8 cellular contexts compared by ENCODE assay signal in genomic region chr6:129766959-129767728, GRCh38. TPM values are rescaled to one million over a fixed set of nuclear protein-coding genes. Genes with fewer than 3 reads are reported as not detected.
DNase-seq lines count a peak whose midpoint lies in the region; ATAC-seq lines count a peak whose summit lies in the region.
"Had no signal": no experiment of that assay in that cellular context is flagged by ENCODE, and none has a peak within 500 bp of the region (broad histone marks: within the 10 kb centered on the region; RNA-seq: fewer than 3 reads in every experiment).

No MANE protein-coding gene starts in this region.

- H3K27ac Mint-ChIP-seq in activated CD4-positive, alpha-beta memory T cell treated with anti-CD3 and anti-CD28 coated beads, Interleukin-2, amount 10 ng/mL, durations not matched to agents 7 days and 5 days, result peak overlapping the region; percentile 9
- H3K27ac Mint-ChIP-seq in effector memory CD8-positive, alpha-beta T cell, result peak overlapping the region in 1 of 2 donors; percentile 58

- POLR2A ChIA-PET in activated CD4-positive, alpha-beta memory T cell treated with anti-CD3 and anti-CD28 coated beads, Interleukin-2, amount 10 ng/mL, durations not matched to agents 7 days and 5 days (lab: Charles Lee), result interaction anchor here (1.4 to 2.1 kb wide), 3 partner anchors 18 to 276 kb away, joined by 3 to 10 read pairs (median 7); partner anchors contain the start of gene ARHGAP18

- peaks cover 12 to 16% of the 10 kb centered on the region in 2 donors for H3K27me3 ChIP-seq in mucosa of rectum (ENCODE audit: control insufficient read depth in 2 of 2, insufficient read depth in 2 of 2, low read length in 2 of 2)
- H3K27me3 ChIP-seq: uterus had no signal

- CTCF ChIA-PET in activated CD4-positive, alpha-beta memory T cell treated with anti-CD3 and anti-CD28 coated beads, Interleukin-2, amount 10 ng/mL, durations not matched to agents 7 days and 5 days (lab: Charles Lee), result interaction anchor here (0.6 to 6.7 kb wide), 8 partner anchors 10 to 268 kb away, joined by 3 to 27 read pairs (median 3); no protein-coding TSS in a partner anchor

- peak overlapping the region; percentile 70 for H3K4me3 Mint-ChIP-seq in activated CD4-positive, alpha-beta memory T cell treated with anti-CD3 and anti-CD28 coated beads, Interleukin-2, amount 10 ng/mL, durations not matched to agents 7 days and 5 days
- peak overlapping the region; percentile 91 to 97 for H3K4me3 Mint-ChIP-seq in effector memory CD8-positive, alpha-beta T cell

- peaks cover 65% of the 10 kb centered on the region for H3K27me3 Mint-ChIP-seq in activated CD4-positive, alpha-beta memory T cell treated with anti-CD3 and anti-CD28 coated beads, Interleukin-2, amount 10 ng/mL, durations not matched to agents 7 days and 5 days
- H3K27me3 Mint-ChIP-seq in effector memory CD8-positive, alpha-beta T cell, result peaks cover 27 to 45% of the 10 kb centered on the region in 2 donors

- H3K9me3 ChIP-seq in mucosa of rectum (ENCODE audit: control insufficient read depth in 2 of 2, low read length in 2 of 2), result no peaks in the 10 kb centered on the region
- H3K9me3 ChIP-seq: uterus had no signal

- no peak overlapping the region for H3K27ac ChIP-seq in mucosa of rectum (ENCODE audit: low read depth in 2 of 2, low read length in 2 of 2)
- H3K27ac ChIP-seq: uterus had no signal

- H3K4me3 ChIP-seq in mucosa of rectum (ENCODE audit: low read length in 2 of 2), result peak overlapping the region; percentile 49 to 62

- H3K9ac ChIP-seq in mucosa of rectum (ENCODE audit: low read depth in 1 of 2, low read length in 2 of 2), result no peak overlapping the region

- H3K9me3 Mint-ChIP-seq in activated CD4-positive, alpha-beta memory T cell treated with anti-CD3 and anti-CD28 coated beads, Interleukin-2, amount 10 ng/mL, durations not matched to agents 7 days and 5 days, result no peaks in the 10 kb centered on the region
- no peaks in the 10 kb centered on the region for H3K9me3 Mint-ChIP-seq in effector memory CD8-positive, alpha-beta T cell

- no peaks in the 10 kb centered on the region for H3K36me3 ChIP-seq in mucosa of rectum (ENCODE audit: control insufficient read depth in 2 of 2, insufficient read depth in 2 of 2, low read length in 2 of 2)
- H3K36me3 ChIP-seq: uterus had no signal

- H3K36me3 Mint-ChIP-seq in activated CD4-positive, alpha-beta memory T cell treated with anti-CD3 and anti-CD28 coated beads, Interleukin-2, amount 10 ng/mL, durations not matched to agents 7 days and 5 days (ENCODE audit: low read depth), result no peaks in the 10 kb centered on the region
- peaks cover 3% of the 10 kb centered on the region for H3K36me3 Mint-ChIP-seq in effector memory CD8-positive, alpha-beta T cell (ENCODE audit: insufficient read depth)

- H3K4me1 ChIP-seq in mucosa of rectum (ENCODE audit: control insufficient read depth in 2 of 2, insufficient read depth in 2 of 2, low read length in 2 of 2), result peaks cover 0 to 6% of the 10 kb centered on the region in 2 donors

- H3K4me1 Mint-ChIP-seq in activated CD4-positive, alpha-beta memory T cell treated with anti-CD3 and anti-CD28 coated beads, Interleukin-2, amount 10 ng/mL, durations not matched to agents 7 days and 5 days, result peaks cover 30% of the 10 kb centered on the region
- H3K4me1 Mint-ChIP-seq in effector memory CD8-positive, alpha-beta T cell (ENCODE audit: low read depth in 2 of 2), result peaks cover 9 to 12% of the 10 kb centered on the region in 2 donors

- ATAC-seq in GM18867 (IDR thresholded peaks at IDR 0.05; ENCODE audit: unreplicated experiment), result peak; percentile 88
- ATAC-seq in HG03039 (IDR thresholded peaks at IDR 0.05; ENCODE audit: unreplicated experiment), result peak; percentile 89
- peak; percentile 89 for ATAC-seq in effector memory CD8-positive, alpha-beta T cell (replicated peaks)

- DNase-seq in NCI-H510A (lab: John Stamatoyannopoulos, UW), result peak; percentile 28
- peak; percentile 79 for DNase-seq in activated CD4-positive, alpha-beta memory T cell treated with anti-CD3 and anti-CD28 coated beads, Interleukin-2, amount 10 ng/mL, durations not matched to agents 7 days and 5 days
- DNase-seq in effector memory CD8-positive, alpha-beta T cell, result peak; percentile 23 to 27 (median 26)
- DNase-seq in stimulated activated CD8-positive, alpha-beta memory T cell treated with anti-CD3 and anti-CD28 coated beads, Interleukin-7, amount 100 ng/mL, for 48 hours (ENCODE audit: extremely low read depth in 1 of 2, low read depth in 1 of 2), result peak; percentile 50 to 59

RNA-seq across cellular contexts. Expression of gene ARHGAP18, which starts 57.2 kb away (rescaled TPM):
- 10 to 100 TPM; 14.8 to 18.0 TPM for total RNA-seq in activated CD4-positive, alpha-beta memory T cell treated with anti-CD3 and anti-CD28 coated beads, Interleukin-2, amount 10 ng/mL, durations not matched to agents 7 days and 5 days

Comparison
In these comparisons a context has a peak if more than half of its experiments do, and no peak if none do; other contexts are left out.
1. DNase-seq: peak in every context shown above with its lines; median percentile 79 in activated CD4-positive, alpha-beta memory T cell treated with anti-CD3 and anti-CD28 coated beads, Interleukin-2, amount 10 ng/mL, durations not matched to agents 7 days and 5 days; 54 in stimulated activated CD8-positive, alpha-beta memory T cell treated with anti-CD3 and anti-CD28 coated beads, Interleukin-7, amount 100 ng/mL, for 48 hours; 28 in NCI-H510A; 26 in effector memory CD8-positive, alpha-beta T cell.